In the genomic region with DNA sequence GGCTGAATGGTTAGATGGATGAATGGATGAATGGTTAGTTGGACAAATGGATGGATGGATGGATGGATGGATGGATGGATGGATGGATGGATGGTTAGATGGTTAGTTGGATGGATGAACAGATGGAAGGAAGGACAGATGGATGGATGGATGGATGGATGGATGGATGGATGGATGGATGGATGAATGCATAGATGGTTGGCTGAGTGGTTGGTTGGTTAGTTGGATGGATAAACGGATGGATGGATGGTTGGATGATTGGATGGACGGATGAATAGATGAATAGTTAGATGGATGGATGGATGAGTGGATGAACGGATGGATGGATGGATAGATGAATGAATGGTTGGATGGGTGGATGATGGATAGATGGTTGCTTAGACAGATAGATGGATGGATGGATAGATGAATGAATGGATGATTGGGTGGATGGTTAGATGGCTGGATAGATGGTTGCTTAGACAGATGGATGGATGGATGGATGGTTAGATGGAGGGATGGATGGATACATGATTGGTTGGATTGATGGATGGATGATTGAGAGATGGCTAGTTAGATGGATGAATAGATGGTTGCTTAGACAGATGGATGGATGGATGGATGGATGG, we compare ENCODE assay signal across 30 cellular contexts. TPM values are rescaled to one million over a fixed set of nuclear protein-coding genes. Genes with fewer than 3 reads are reported as not detected.
"Had no signal": no experiment of that assay in that cellular context is flagged by ENCODE, and none has a peak within 500 bp of the region (broad histone marks: within the 10 kb centered on the region; RNA-seq: fewer than 3 reads in every experiment).

No MANE protein-coding gene starts in this region.

- H3K9ac ChIP-seq: neural progenitor cell, parathyroid adenoma had no signal

- FAIRE-seq: small intestine, urothelium cell line had no signal

- H3K4me3 Mint-ChIP-seq: natural killer cell; nephron; neural progenitor cell; stimulated activated effector memory CD8-positive, alpha-beta T cell treated with anti-CD3 and anti-CD28 coated beads, Interleukin-12 subunit alpha, Interleukin-12 subunit beta, amount 100 ng/mL, for 72 hours; stimulated activated naive B cell treated with anti-CD40 and anti-IgM and Interleukin-4, amounts not matched to agents 10 μg/mL and 1 μg/mL and 100 μg/mL, for 72 hours; stimulated activated naive CD8-positive, alpha-beta T cell treated with anti-CD3 and anti-CD28 coated beads, Interleukin-15, Interleukin-2, amounts not matched to agents 100 ng/mL and 50 ng/mL, for 24 hours had no signal

- H3K36me3 ChIP-seq: neural progenitor cell, ovary, right lobe of liver, sigmoid colon, suprapubic skin, tibial artery, upper lobe of left lung, vagina had no signal

- H3K4me1 ChIP-seq: neural progenitor cell, psoas muscle, right lobe of liver, sigmoid colon, suprapubic skin, testis, tibial artery, upper lobe of left lung, vagina had no signal

- H3K9me3 Mint-ChIP-seq: nephron had no signal

- H3K9me3 ChIP-seq: ovary, psoas muscle, right lobe of liver, testis, upper lobe of left lung, vagina had no signal

- H3K27me3 Mint-ChIP-seq: progenitor cell of endocrine pancreas; stimulated activated naive B cell treated with anti-CD40 and anti-IgM and Interleukin-4, amounts not matched to agents 10 μg/mL and 1 μg/mL and 100 μg/mL, for 72 hours had no signal

- H2AFZ ChIP-seq: neural progenitor cell, parathyroid adenoma had no signal

- H3K4me1 Mint-ChIP-seq: natural killer cell; nephron; neural progenitor cell; stimulated activated effector memory CD8-positive, alpha-beta T cell treated with anti-CD3 and anti-CD28 coated beads, Interleukin-12 subunit alpha, Interleukin-12 subunit beta, amount 100 ng/mL, for 72 hours; stimulated activated naive B cell treated with anti-CD40 and anti-IgM and Interleukin-4, amounts not matched to agents 10 μg/mL and 1 μg/mL and 100 μg/mL, for 72 hours had no signal

- H3K27ac ChIP-seq: neural progenitor cell, ovary, parathyroid adenoma, psoas muscle, right lobe of liver, sigmoid colon, suprapubic skin, testis, tibial artery, upper lobe of left lung, vagina had no signal

- H3K4me2 ChIP-seq: neural progenitor cell had no signal

- H3K36me3 Mint-ChIP-seq: natural killer cell; neural progenitor cell; stimulated activated effector memory CD8-positive, alpha-beta T cell treated with anti-CD3 and anti-CD28 coated beads, Interleukin-12 subunit alpha, Interleukin-12 subunit beta, amount 100 ng/mL, for 72 hours; stimulated activated naive B cell treated with anti-CD40 and anti-IgM and Interleukin-4, amounts not matched to agents 10 μg/mL and 1 μg/mL and 100 μg/mL, for 72 hours had no signal

- DNase-seq: natural killer cell; occipital lobe; ovary; posterior cingulate gyrus; psoas muscle; right cardiac atrium; right lobe of liver; sigmoid colon; small intestine; stimulated activated CD4-positive, alpha-beta T cell treated with anti-CD3 and anti-CD28 coated beads, Interleukin-15, amount 100 ng/mL, for 24 hours; stimulated activated CD4-positive, alpha-beta T cell treated with anti-CD3 and anti-CD28 coated beads, Interleukin-2, amount 100 ng/mL, for 24 hours; stimulated activated CD4-positive, alpha-beta T cell treated with anti-CD3 and anti-CD28 coated beads, Interleukin-2, amount 100 ng/mL, for 48 hours; stimulated activated CD4-positive, alpha-beta T cell treated with anti-CD3 and anti-CD28 coated beads, Interleukin-4, amount 100 ng/mL, for 24 hours; stimulated activated naive B cell treated with anti-CD40 and anti-IgM and Interleukin-4, amounts not matched to agents 10 μg/mL and 1 μg/mL and 100 μg/mL, for 72 hours; stimulated activated naive CD4-positive, alpha-beta T cell treated with Interleukin-2 at 50 U/mL for 16 hours; substantia nigra; testis; tibial artery; trophoblast cell had no signal

- ATAC-seq: natural killer cell; psoas muscle; right cardiac atrium; stimulated activated effector memory CD8-positive, alpha-beta T cell treated with anti-CD3 and anti-CD28 coated beads, Interleukin-12 subunit alpha, Interleukin-12 subunit beta, amount 100 ng/mL, for 72 hours; stimulated activated naive B cell treated with anti-CD40 and anti-IgM and Interleukin-4, amounts not matched to agents 10 μg/mL and 1 μg/mL and 100 μg/mL, for 72 hours had no signal

- H3K27me3 ChIP-seq: neural progenitor cell, ovary, right lobe of liver, sigmoid colon, suprapubic skin, testis, tibial artery, upper lobe of left lung, vagina had no signal

- H3K79me2 ChIP-seq: parathyroid adenoma had no signal

- H3K27ac Mint-ChIP-seq: natural killer cell; nephron; neural progenitor cell; progenitor cell of endocrine pancreas; stimulated activated effector memory CD8-positive, alpha-beta T cell treated with anti-CD3 and anti-CD28 coated beads, Interleukin-12 subunit alpha, Interleukin-12 subunit beta, amount 100 ng/mL, for 72 hours; stimulated activated naive B cell treated with anti-CD40 and anti-IgM and Interleukin-4, amounts not matched to agents 10 μg/mL and 1 μg/mL and 100 μg/mL, for 72 hours; stimulated activated naive CD8-positive, alpha-beta T cell treated with anti-CD3 and anti-CD28 coated beads, Interleukin-15, Interleukin-2, amounts not matched to agents 100 ng/mL and 50 ng/mL, for 24 hours had no signal

- H3K4me3 ChIP-seq: neural progenitor cell, ovary, psoas muscle, right lobe of liver, sigmoid colon, suprapubic skin, testis, tibial artery, upper lobe of left lung, vagina had no signal

RNA-seq across cellular contexts. Expression of gene HSPB8, which starts 48.8 kb away (rescaled TPM):
- total RNA-seq: natural killer cell had no signal
- polyA plus RNA-seq: neural cell had no signal
